In the genomic region with DNA sequence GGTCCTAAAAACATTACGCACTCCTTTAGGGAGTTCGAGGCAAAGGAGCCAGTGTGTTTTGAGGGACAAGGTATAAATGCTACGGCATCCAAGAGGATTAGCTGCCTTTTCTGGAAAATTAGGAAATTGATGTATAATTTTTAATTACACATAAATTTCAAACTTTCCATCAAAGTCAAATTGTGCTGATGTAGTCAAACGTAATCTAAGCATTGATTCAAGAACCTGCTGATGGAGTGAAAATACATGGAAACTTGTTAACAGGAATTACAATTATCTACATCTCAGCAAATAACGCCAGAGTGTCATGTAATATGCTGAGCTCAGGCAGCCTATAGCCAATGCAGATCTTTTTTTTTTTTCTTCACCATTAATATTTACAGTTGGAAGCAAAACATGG, we compare ENCODE assay signal across 24 cellular contexts.
"Had no signal": no experiment of that assay in that cellular context is flagged by ENCODE, and none has a peak within 500 bp of the region (broad histone marks: within the 10 kb centered on the region; RNA-seq: fewer than 3 reads in every experiment).

No MANE protein-coding gene starts in this region.

- H3K36me3 ChIP-seq: gastrocnemius medialis, lower lobe of right lung, ovary, spleen, thoracic aorta, transverse colon, upper lobe of right lung, uterus had no signal

- H3K27me3 Mint-ChIP-seq: dendritic cell treated with granulocyte-macrophage colony-stimulating factor and Interleukin-4, amounts not matched to agents 40 ng/mL and 50 ng/mL, for 4 days; naive thymus-derived CD8-positive, alpha-beta T cell; stimulated activated naive B cell treated with anti-CD40 and anti-IgM and Interleukin-4, amounts not matched to agents 10 μg/mL and 1 μg/mL and 100 μg/mL, for 72 hours; stimulated activated naive CD8-positive, alpha-beta T cell treated with anti-CD3 and anti-CD28 coated beads, Interleukin-15, Interleukin-2, amounts not matched to agents 100 ng/mL and 50 ng/mL, for 24 hours had no signal

- H3K9me3 Mint-ChIP-seq: dendritic cell treated with granulocyte-macrophage colony-stimulating factor and Interleukin-4, amounts not matched to agents 40 ng/mL and 50 ng/mL, for 4 days; endodermal cell; naive thymus-derived CD8-positive, alpha-beta T cell; stimulated activated naive B cell treated with anti-CD40 and anti-IgM and Interleukin-4, amounts not matched to agents 10 μg/mL and 1 μg/mL and 100 μg/mL, for 72 hours; stimulated activated naive CD8-positive, alpha-beta T cell treated with anti-CD3 and anti-CD28 coated beads, Interleukin-15, Interleukin-2, amounts not matched to agents 100 ng/mL and 50 ng/mL, for 24 hours had no signal

- H3K4me3 Mint-ChIP-seq: dendritic cell treated with granulocyte-macrophage colony-stimulating factor and Interleukin-4, amounts not matched to agents 40 ng/mL and 50 ng/mL, for 4 days; endodermal cell; naive thymus-derived CD8-positive, alpha-beta T cell; stimulated activated naive B cell treated with anti-CD40 and anti-IgM and Interleukin-4, amounts not matched to agents 10 μg/mL and 1 μg/mL and 100 μg/mL, for 72 hours; stimulated activated naive CD8-positive, alpha-beta T cell treated with anti-CD3 and anti-CD28 coated beads, Interleukin-15, Interleukin-2, amounts not matched to agents 100 ng/mL and 50 ng/mL, for 24 hours had no signal

- H3K27me3 ChIP-seq: gastrocnemius medialis, ovary, spleen, transverse colon, upper lobe of right lung, uterus had no signal

- ATAC-seq: esophagus mucosa; gastrocnemius medialis; left ventricle myocardium superior; lower lobe of right lung; naive thymus-derived CD8-positive, alpha-beta T cell; psoas muscle; stimulated activated naive B cell treated with anti-CD40 and anti-IgM and Interleukin-4, amounts not matched to agents 10 μg/mL and 1 μg/mL and 100 μg/mL, for 72 hours; upper lobe of right lung had no signal

- H3K36me3 Mint-ChIP-seq: naive thymus-derived CD8-positive, alpha-beta T cell; stimulated activated naive B cell treated with anti-CD40 and anti-IgM and Interleukin-4, amounts not matched to agents 10 μg/mL and 1 μg/mL and 100 μg/mL, for 72 hours had no signal

- H3K4me1 Mint-ChIP-seq: naive thymus-derived CD8-positive, alpha-beta T cell; stimulated activated naive B cell treated with anti-CD40 and anti-IgM and Interleukin-4, amounts not matched to agents 10 μg/mL and 1 μg/mL and 100 μg/mL, for 72 hours had no signal

- H3K27ac Mint-ChIP-seq: dendritic cell treated with granulocyte-macrophage colony-stimulating factor and Interleukin-4, amounts not matched to agents 40 ng/mL and 50 ng/mL, for 4 days; endodermal cell; naive thymus-derived CD8-positive, alpha-beta T cell; stimulated activated naive B cell treated with anti-CD40 and anti-IgM and Interleukin-4, amounts not matched to agents 10 μg/mL and 1 μg/mL and 100 μg/mL, for 72 hours; stimulated activated naive CD8-positive, alpha-beta T cell treated with anti-CD3 and anti-CD28 coated beads, Interleukin-15, Interleukin-2, amounts not matched to agents 100 ng/mL and 50 ng/mL, for 24 hours had no signal

- H3K4me3 ChIP-seq: gastrocnemius medialis, lower lobe of right lung, ovary, psoas muscle, skin epidermis, spleen, thoracic aorta, transverse colon, upper lobe of right lung, uterus had no signal

- H3K4me1 ChIP-seq: gastrocnemius medialis, lower lobe of right lung, psoas muscle, spleen, transverse colon, upper lobe of right lung, uterus had no signal

- DNase-seq: effector CD8-positive, alpha-beta T cell; endodermal cell; gastrocnemius medialis; head of caudate nucleus; left ventricle myocardium superior; lower lobe of right lung; naive thymus-derived CD8-positive, alpha-beta T cell; occipital lobe; ovary; posterior cingulate gyrus; psoas muscle; right cardiac atrium; spleen; stimulated activated CD4-positive, alpha-beta T cell treated with anti-CD3 and anti-CD28 coated beads, Interleukin-4, amount 100 ng/mL, for 4 hours; stimulated activated naive B cell treated with anti-CD40 and anti-IgM and Interleukin-4, amounts not matched to agents 10 μg/mL and 1 μg/mL and 100 μg/mL, for 72 hours; transverse colon; upper lobe of right lung; uterus had no signal

- H3K27ac ChIP-seq: epithelial cell of prostate, gastrocnemius medialis, lower lobe of right lung, psoas muscle, skin epidermis, spleen, thoracic aorta, transverse colon, upper lobe of right lung, uterus had no signal
